11 cellular contexts compared by ENCODE assay signal in the genomic region with DNA sequence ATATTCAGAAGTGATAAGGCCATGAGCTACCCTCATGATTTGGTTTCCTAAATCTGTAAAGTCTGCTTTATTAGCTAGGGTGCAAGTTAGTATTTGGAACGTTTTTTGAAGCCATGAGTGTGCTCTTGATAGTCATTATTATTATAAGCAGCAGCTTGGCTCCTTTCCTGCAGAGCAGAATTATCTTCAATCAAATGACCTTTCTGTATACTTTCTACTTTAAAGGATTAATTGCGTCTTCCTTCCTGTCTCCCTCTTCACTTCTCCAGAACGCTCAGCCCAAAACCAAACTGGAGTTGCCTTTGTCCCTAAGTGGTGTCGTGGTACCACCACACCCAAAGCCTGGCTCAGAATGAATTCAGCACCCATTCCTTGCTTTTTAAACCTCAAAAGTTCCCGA.
A peak's percentile ranks its signal among the peaks of the same experiment; 100 is the strongest.
DNase-seq lines count a peak whose midpoint lies in the region; TF ChIP-seq lines count a peak whose summit lies in the region.
"Had no signal": no experiment of that assay in that cellular context is flagged by ENCODE, and none has a peak within 500 bp of the region (broad histone marks: within the 10 kb centered on the region; RNA-seq: fewer than 3 reads in every experiment).

No MANE protein-coding gene starts in this region.

- TF ChIP-seq CTCF in cardiac muscle cell (IDR thresholded peaks at IDR 0.05; ENCODE audit: low read depth, low read length), result no peak
- TF ChIP-seq CTCF in osteocyte (IDR thresholded peaks at IDR 0.05), result no peak

- H3K4me3 Mint-ChIP-seq in activated CD4-positive, alpha-beta memory T cell treated with anti-CD3 and anti-CD28 coated beads, Interleukin-2, amount 10 ng/mL, durations not matched to agents 7 days and 5 days, result no peak overlapping the region
- no peak overlapping the region for H3K4me3 Mint-ChIP-seq in osteocyte (ENCODE audit: unreplicated experiment)

- no peak for TF ChIP-seq POLR2A in erythroblast (IDR thresholded peaks at IDR 0.05; ENCODE audit: low read length)

- H3K4me3 ChIP-seq in cardiac muscle cell (no peak overlapping the region), skeletal muscle tissue (ENCODE audit: low read length in 3 of 3) (peak overlapping the region in 1 of 3 donors; percentile 17)

- peak overlapping the region; percentile 42 for H3K27ac ChIP-seq in cardiac muscle cell
- peak overlapping the region; percentile 53 for H3K27ac ChIP-seq in skeletal muscle tissue (ENCODE audit: low read depth, low read length)

- peak overlapping the region; percentile 67 for H3K27ac Mint-ChIP-seq in activated CD4-positive, alpha-beta memory T cell treated with anti-CD3 and anti-CD28 coated beads, Interleukin-2, amount 10 ng/mL, durations not matched to agents 7 days and 5 days
- H3K27ac Mint-ChIP-seq in osteocyte (ENCODE audit: unreplicated experiment), result no peak overlapping the region

- POLR2A ChIA-PET in activated CD4-positive, alpha-beta memory T cell treated with anti-CD3 and anti-CD28 coated beads, Interleukin-2, amount 10 ng/mL, durations not matched to agents 7 days and 5 days (lab: Charles Lee), result no interaction called here

- H3K9ac ChIP-seq in skeletal muscle tissue (ENCODE audit: low read depth in 1 of 3, low read length in 3 of 3), result peak overlapping the region in 1 of 3 donors; percentile 48

- CTCF ChIA-PET in activated CD4-positive, alpha-beta memory T cell treated with anti-CD3 and anti-CD28 coated beads, Interleukin-2, amount 10 ng/mL, durations not matched to agents 7 days and 5 days (lab: Charles Lee), result interaction anchor here (0.9 kb wide), 1 partner anchor 847 kb away, joined by 3 read pairs; no protein-coding TSS in a partner anchor

- H3K9me3 ChIP-seq in cardiac muscle cell (ENCODE audit: low read depth) (no peaks in the 10 kb centered on the region), skeletal muscle tissue (ENCODE audit: control insufficient read depth in 3 of 3, low read length in 3 of 3) (no peaks in the 10 kb centered on the region)

- no peaks in the 10 kb centered on the region for H3K27me3 Mint-ChIP-seq in activated CD4-positive, alpha-beta memory T cell treated with anti-CD3 and anti-CD28 coated beads, Interleukin-2, amount 10 ng/mL, durations not matched to agents 7 days and 5 days
- no peaks in the 10 kb centered on the region for H3K27me3 Mint-ChIP-seq in osteocyte (ENCODE audit: unreplicated experiment)

- no peaks in the 10 kb centered on the region for H3K36me3 ChIP-seq in cardiac muscle cell
- no peaks in the 10 kb centered on the region for H3K36me3 ChIP-seq in skeletal muscle tissue (ENCODE audit: control insufficient read depth in 3 of 3, insufficient read depth in 3 of 3, low read length in 3 of 3)

- peaks cover 10% of the 10 kb centered on the region for H3K4me1 ChIP-seq in cardiac muscle cell (ENCODE audit: low read depth)
- H3K4me1 ChIP-seq in skeletal muscle tissue (ENCODE audit: control insufficient read depth in 3 of 3, insufficient read depth in 3 of 3, low read length in 3 of 3), result peaks cover 21 to 25% (median 22%) of the 10 kb centered on the region in 3 donors

- peaks cover 80% of the 10 kb centered on the region for H3K4me1 Mint-ChIP-seq in activated CD4-positive, alpha-beta memory T cell treated with anti-CD3 and anti-CD28 coated beads, Interleukin-2, amount 10 ng/mL, durations not matched to agents 7 days and 5 days
- peaks cover 41% of the 10 kb centered on the region for H3K4me1 Mint-ChIP-seq in osteocyte (ENCODE audit: unreplicated experiment)

- H3K36me3 Mint-ChIP-seq in activated CD4-positive, alpha-beta memory T cell treated with anti-CD3 and anti-CD28 coated beads, Interleukin-2, amount 10 ng/mL, durations not matched to agents 7 days and 5 days (ENCODE audit: low read depth), result peaks cover 14% of the 10 kb centered on the region
- H3K36me3 Mint-ChIP-seq in osteocyte (ENCODE audit: unreplicated experiment), result no peaks in the 10 kb centered on the region

- H3K27me3 ChIP-seq in cardiac muscle cell (no peaks in the 10 kb centered on the region), skeletal muscle tissue (ENCODE audit: control insufficient read depth in 3 of 3, insufficient read depth in 3 of 3, low read length in 3 of 3) (no peaks in the 10 kb centered on the region)

- H3K9me3 Mint-ChIP-seq in activated CD4-positive, alpha-beta memory T cell treated with anti-CD3 and anti-CD28 coated beads, Interleukin-2, amount 10 ng/mL, durations not matched to agents 7 days and 5 days, result peaks cover 2% of the 10 kb centered on the region
- no peaks in the 10 kb centered on the region for H3K9me3 Mint-ChIP-seq in osteocyte (ENCODE audit: unreplicated experiment)

- DNase-seq in HT-29 (ENCODE audit: low spot score) (peak; percentile 31), cardiac muscle cell (ENCODE audit: low read depth in 1 of 2, low spot score in 1 of 2) (no peak), CD1c-positive myeloid dendritic cell (ENCODE audit: extremely low spot score) (no peak), erythroblast (lab: John Stamatoyannopoulos, UW) (no peak), epidermal melanocyte (ENCODE audit: insufficient read length, low spot score) (no peak), osteocyte (ENCODE audit: extremely low spot score, unreplicated experiment) (no peak)
- no peak for DNase-seq in activated CD4-positive, alpha-beta memory T cell treated with anti-CD3 and anti-CD28 coated beads, Interleukin-2, amount 10 ng/mL, durations not matched to agents 7 days and 5 days
- DNase-seq: MM.1S; OCI-M1; stimulated activated CD4-positive, alpha-beta T cell treated with anti-CD3 and anti-CD28 coated beads, Interleukin-12 subunit alpha, Interleukin-12 subunit beta, amount 100 ng/mL, for 4 hours had no signal
